ENCODE assay signal across 8 cellular contexts in genomic region chr20:1467355-1468116, GRCh38. TPM values are rescaled to one million over a fixed set of nuclear protein-coding genes. Genes with fewer than 3 reads are reported as not detected.
DNase-seq lines count a peak whose midpoint lies in the region; ATAC-seq, FAIRE-seq and TF ChIP-seq lines count a peak whose summit lies in the region.

No MANE protein-coding gene starts in this region.

- no peak for DNase-seq in coronary artery (ENCODE audit: low spot score)
- DNase-seq in naive thymus-derived CD4-positive, alpha-beta T cell: peak in 6 of 9 donors; percentile 2 to 25 (median 12)
- DNase-seq in D721Med (ENCODE audit: insufficient read length, low spot score): no peak

- peak overlapping the region; percentile 81 to 90 (median 86) for H3K4me3 Mint-ChIP-seq in naive thymus-derived CD4-positive, alpha-beta T cell

- CTCF ChIA-PET in naive thymus-derived CD4-positive, alpha-beta T cell (lab: Charles Lee): interaction anchor here (0.7 to 1.7 kb wide), 10 partner anchors 8 to 348 kb away, joined by 3 to 7 read pairs (median 3); no protein-coding TSS in a partner anchor

- no peaks in the 10 kb centered on the region for H3K9me3 Mint-ChIP-seq in naive thymus-derived CD4-positive, alpha-beta T cell

- H3F3A ChIP-seq in OCI-LY1 (ENCODE audit: insufficient read depth, low read length): no peaks in the 10 kb centered on the region

- H3K27me3 Mint-ChIP-seq in naive thymus-derived CD4-positive, alpha-beta T cell: peaks cover 0 to 21% (median 6%) of the 10 kb centered on the region in 5 donors

- no peak overlapping the region for H3K9ac ChIP-seq in OCI-LY1 (ENCODE audit: low read length)

- H3K9me3 ChIP-seq in OCI-LY1 (ENCODE audit: low read length): no peaks in the 10 kb centered on the region
- H3K9me3 ChIP-seq in naive thymus-derived CD4-positive, alpha-beta T cell (ENCODE audit: control insufficient read depth in 2 of 3, low read length in 3 of 3): no peaks in the 10 kb centered on the region

- no peak overlapping the region for H3K27ac ChIP-seq in OCI-LY1 (ENCODE audit: low read depth, low read length, poor library complexity, severe bottlenecking)
- peak overlapping the region; percentile 75 to 88 for H3K27ac ChIP-seq in coronary artery
- H3K27ac ChIP-seq in naive thymus-derived CD4-positive, alpha-beta T cell (ENCODE audit: low read depth, low read length): no peak overlapping the region

- peaks cover 21% of the 10 kb centered on the region for H3K79me2 ChIP-seq in OCI-LY1 (ENCODE audit: insufficient read depth, low read length)

- H2AFZ ChIP-seq in OCI-LY1 (ENCODE audit: low read length): no peak overlapping the region

- intact Hi-C loops in naive thymus-derived CD4-positive, alpha-beta T cell (cut with micrococcal nuclease): loop anchor here (1.0 to 5.0 kb wide), 15 partner anchors 30 to 925 kb away; partner anchors contain the start of genes FKBP1A (in 2 of the 2), PSMF1 (in 2 of the 2), STK35 (in 2 of the 2) and CSNK2A1 (in 1 of the 2)

- 0 out of 2 replicates have a peak, but pooled peaks cover 3% of the 10 kb centered on the region for H3K27me3 ChIP-seq in OCI-LY1 (ENCODE audit: insufficient read depth, low read length)
- no peaks in the 10 kb centered on the region for H3K27me3 ChIP-seq in naive thymus-derived CD4-positive, alpha-beta T cell (ENCODE audit: control insufficient read depth in 2 of 2, insufficient read depth in 2 of 2, low read length in 2 of 2)

- H3K4me1 Mint-ChIP-seq in naive thymus-derived CD4-positive, alpha-beta T cell: peaks cover 39 to 53% (median 48%) of the 10 kb centered on the region in 7 donors

- TF ChIP-seq CTCF in OCI-LY1 (IDR thresholded peaks at IDR 0.05; ENCODE audit: low read length) (no peak), coronary artery (IDR thresholded peaks at IDR 0.05) (no peak), D721Med (IDR thresholded peaks at IDR 0.05; ENCODE audit: insufficient read depth, missing control alignments) (no peak)

- peaks cover 0 to 17% (median 5%) of the 10 kb centered on the region in 5 donors for H3K36me3 Mint-ChIP-seq in naive thymus-derived CD4-positive, alpha-beta T cell

- peaks cover 21% of the 10 kb centered on the region; the same call in 1 of the 2 replicates for H3K36me3 ChIP-seq in OCI-LY1 (ENCODE audit: insufficient read depth, low read length)
- H3K36me3 ChIP-seq in naive thymus-derived CD4-positive, alpha-beta T cell (ENCODE audit: control insufficient read depth in 2 of 3, insufficient read depth in 3 of 3, low read length in 3 of 3): peaks cover 0 to 18% (median 3%) of the 10 kb centered on the region in 3 experiments

- ATAC-seq in GM18511 (IDR thresholded peaks at IDR 0.05; ENCODE audit: unreplicated experiment) (peak; percentile 7), GM21526 (IDR thresholded peaks at IDR 0.05; ENCODE audit: low FRiP score, unreplicated experiment) (no peak), GM21390 (IDR thresholded peaks at IDR 0.05; ENCODE audit: unreplicated experiment) (no peak), HG03469 (IDR thresholded peaks at IDR 0.05; ENCODE audit: unreplicated experiment) (no peak)
- peak; percentile 1 for ATAC-seq in naive thymus-derived CD4-positive, alpha-beta T cell

- H3K4me2 ChIP-seq in OCI-LY1 (ENCODE audit: low read length): peak overlapping the region; percentile 51; the same call in 1 of the 2 replicates

- POLR2A ChIA-PET in naive thymus-derived CD4-positive, alpha-beta T cell (lab: Charles Lee): interaction anchor here (0.5 to 1.6 kb wide), 8 partner anchors 11 to 291 kb away, joined by 3 to 6 read pairs (median 4); partner anchors contain the start of genes RAD21L1 and SDCBP2

- H3K27ac Mint-ChIP-seq in naive thymus-derived CD4-positive, alpha-beta T cell: peak overlapping the region; percentile 35 to 90 (median 72)

- FAIRE-seq in D721Med (lab: Jason Lieb, UNC): no peak

- H4K20me1 ChIP-seq in OCI-LY1 (ENCODE audit: insufficient read depth, low read length): no peaks in the 10 kb centered on the region

- H3K4me3 ChIP-seq in OCI-LY1 (ENCODE audit: low read depth, low read length, poor library complexity, severe bottlenecking) (peak overlapping the region; percentile 96), coronary artery (peak overlapping the region; percentile 88)
- H3K4me3 ChIP-seq in naive thymus-derived CD4-positive, alpha-beta T cell (ENCODE audit: low read length): peak overlapping the region; percentile 49

- peaks cover 43% of the 10 kb centered on the region for H3K4me1 ChIP-seq in OCI-LY1 (ENCODE audit: insufficient read depth, low read length, severe bottlenecking)
- peaks cover 19 to 29% of the 10 kb centered on the region in 2 donors for H3K4me1 ChIP-seq in naive thymus-derived CD4-positive, alpha-beta T cell (ENCODE audit: control insufficient read depth in 2 of 2, insufficient read depth in 2 of 2, low read length in 2 of 2)

- H3K9me2 ChIP-seq in OCI-LY1 (ENCODE audit: low read depth, low read length): no peaks in the 10 kb centered on the region

RNA-seq across cellular contexts. Expression of gene NSFL1C, which starts 0.9 kb away (rescaled TPM):
- total RNA-seq in naive thymus-derived CD4-positive, alpha-beta T cell: 10 to 100 TPM; 59.3 to 80.0 (median 64.7) TPM
- 10 to 100 TPM; 80.4 to 81.8 TPM for polyA plus RNA-seq in naive thymus-derived CD4-positive, alpha-beta T cell

RNA-seq across cellular contexts. Expression of gene SIRPB2, which starts 23.7 kb away (rescaled TPM):
- total RNA-seq in naive thymus-derived CD4-positive, alpha-beta T cell: 10 to 100 TPM in 1 of 5 experiments, 1 to 10 TPM in 1, under 1 TPM in 2, not detected in 1; 0.30 to 29.0 (median 1.1) TPM
- polyA plus RNA-seq in naive thymus-derived CD4-positive, alpha-beta T cell: under 1 TPM in 1 of 2 donors, not detected in 1; 0.07 TPM

Comparison
In these comparisons a context has a peak if more than half of its experiments do, and no peak if none do; other contexts are left out.
1. ATAC-seq: peak in GM18511 (single experiment) and naive thymus-derived CD4-positive, alpha-beta T cell (single experiment); none in GM21526 (single experiment), GM21390 (single experiment) and HG03469 (single experiment).
2. H3K27ac ChIP-seq: peak in coronary artery (2 of 2); none in OCI-LY1 (single experiment) and naive thymus-derived CD4-positive, alpha-beta T cell (single experiment).
3. DNase-seq: peak in naive thymus-derived CD4-positive, alpha-beta T cell (6 of 9); none in coronary artery (single experiment) and D721Med (single experiment).
4. Peak in every context shown above with its lines, with median percentiles within 50 percentile points of each other: H3K4me3 ChIP-seq.